In the genomic region with DNA sequence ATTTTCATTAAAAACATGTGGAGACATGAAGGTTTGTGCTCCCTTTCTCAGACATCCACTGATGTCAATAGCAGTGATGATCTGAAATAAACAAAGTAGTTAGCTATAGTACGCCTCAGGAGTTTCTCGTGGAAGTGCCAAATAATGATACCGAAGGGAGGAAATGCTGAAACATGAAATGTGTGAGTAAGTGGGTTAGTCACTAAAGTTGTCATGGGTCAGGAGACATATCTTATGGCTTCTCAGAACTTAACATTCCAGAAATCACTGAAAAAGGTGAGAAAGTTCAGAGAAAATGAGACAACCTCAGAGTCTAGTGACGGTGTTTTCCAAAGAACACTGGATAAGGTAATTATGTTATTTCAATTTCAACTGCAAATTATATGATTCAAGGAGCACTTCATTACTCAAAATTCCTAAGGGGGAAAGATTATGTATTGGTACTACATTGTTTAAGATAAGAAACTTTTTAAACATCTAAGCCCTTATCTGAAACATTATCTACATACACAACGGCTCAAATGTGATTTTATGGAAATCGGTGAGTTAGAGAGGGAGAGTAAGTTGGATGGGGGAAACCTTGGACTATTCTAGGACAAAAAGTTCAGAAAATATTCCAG, we compare ENCODE assay signal across 1 cellular context.
TF ChIP-seq lines count a peak whose summit lies in the region.

No MANE protein-coding gene starts in this region.

TF ChIP-seq in SK-N-SH treated with all-trans-retinoic acid at 6 μM for 48 hours, 23 proteins besides CTCF, POLR2A, EP300 and RAD21 (continued from another document):
- TF ChIP-seq, protein P1, sequence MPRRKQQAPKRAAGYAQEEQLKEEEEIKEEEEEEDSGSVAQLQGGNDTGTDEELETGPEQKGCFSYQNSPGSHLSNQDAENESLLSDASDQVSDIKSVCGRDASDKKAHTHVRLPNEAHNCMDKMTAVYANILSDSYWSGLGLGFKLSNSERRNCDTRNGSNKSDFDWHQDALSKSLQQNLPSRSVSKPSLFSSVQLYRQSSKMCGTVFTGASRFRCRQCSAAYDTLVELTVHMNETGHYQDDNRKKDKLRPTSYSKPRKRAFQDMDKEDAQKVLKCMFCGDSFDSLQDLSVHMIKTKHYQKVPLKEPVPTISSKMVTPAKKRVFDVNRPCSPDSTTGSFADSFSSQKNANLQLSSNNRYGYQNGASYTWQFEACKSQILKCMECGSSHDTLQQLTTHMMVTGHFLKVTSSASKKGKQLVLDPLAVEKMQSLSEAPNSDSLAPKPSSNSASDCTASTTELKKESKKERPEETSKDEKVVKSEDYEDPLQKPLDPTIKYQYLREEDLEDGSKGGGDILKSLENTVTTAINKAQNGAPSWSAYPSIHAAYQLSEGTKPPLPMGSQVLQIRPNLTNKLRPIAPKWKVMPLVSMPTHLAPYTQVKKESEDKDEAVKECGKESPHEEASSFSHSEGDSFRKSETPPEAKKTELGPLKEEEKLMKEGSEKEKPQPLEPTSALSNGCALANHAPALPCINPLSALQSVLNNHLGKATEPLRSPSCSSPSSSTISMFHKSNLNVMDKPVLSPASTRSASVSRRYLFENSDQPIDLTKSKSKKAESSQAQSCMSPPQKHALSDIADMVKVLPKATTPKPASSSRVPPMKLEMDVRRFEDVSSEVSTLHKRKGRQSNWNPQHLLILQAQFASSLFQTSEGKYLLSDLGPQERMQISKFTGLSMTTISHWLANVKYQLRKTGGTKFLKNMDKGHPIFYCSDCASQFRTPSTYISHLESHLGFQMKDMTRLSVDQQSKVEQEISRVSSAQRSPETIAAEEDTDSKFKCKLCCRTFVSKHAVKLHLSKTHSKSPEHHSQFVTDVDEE (CRISPR knock-in tag; IDR thresholded peaks at IDR 0.05) = no peak
- no peak for TF ChIP-seq CSRNP3 (CRISPR knock-in tag; IDR thresholded peaks at IDR 0.05)
- no peak for TF ChIP-seq ZFP30 (CRISPR knock-in tag; IDR thresholded peaks at IDR 0.05)
- TF ChIP-seq, protein P2, sequence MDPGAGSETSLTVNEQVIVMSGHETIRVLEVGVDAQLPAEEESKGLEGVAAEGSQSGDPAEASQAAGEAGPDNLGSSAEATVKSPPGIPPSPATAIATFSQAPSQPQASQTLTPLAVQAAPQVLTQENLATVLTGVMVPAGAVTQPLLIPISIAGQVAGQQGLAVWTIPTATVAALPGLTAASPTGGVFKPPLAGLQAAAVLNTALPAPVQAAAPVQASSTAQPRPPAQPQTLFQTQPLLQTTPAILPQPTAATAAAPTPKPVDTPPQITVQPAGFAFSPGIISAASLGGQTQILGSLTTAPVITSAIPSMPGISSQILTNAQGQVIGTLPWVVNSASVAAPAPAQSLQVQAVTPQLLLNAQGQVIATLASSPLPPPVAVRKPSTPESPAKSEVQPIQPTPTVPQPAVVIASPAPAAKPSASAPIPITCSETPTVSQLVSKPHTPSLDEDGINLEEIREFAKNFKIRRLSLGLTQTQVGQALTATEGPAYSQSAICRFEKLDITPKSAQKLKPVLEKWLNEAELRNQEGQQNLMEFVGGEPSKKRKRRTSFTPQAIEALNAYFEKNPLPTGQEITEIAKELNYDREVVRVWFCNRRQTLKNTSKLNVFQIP (CRISPR knock-in tag; IDR thresholded peaks at IDR 0.05; ENCODE audit: borderline replicate concordance, low read depth) = no peak; the same call in 1 of the 2 replicates
- no peak for TF ChIP-seq ZNF8 (CRISPR knock-in tag; IDR thresholded peaks at IDR 0.05)
- TF ChIP-seq, protein P3, sequence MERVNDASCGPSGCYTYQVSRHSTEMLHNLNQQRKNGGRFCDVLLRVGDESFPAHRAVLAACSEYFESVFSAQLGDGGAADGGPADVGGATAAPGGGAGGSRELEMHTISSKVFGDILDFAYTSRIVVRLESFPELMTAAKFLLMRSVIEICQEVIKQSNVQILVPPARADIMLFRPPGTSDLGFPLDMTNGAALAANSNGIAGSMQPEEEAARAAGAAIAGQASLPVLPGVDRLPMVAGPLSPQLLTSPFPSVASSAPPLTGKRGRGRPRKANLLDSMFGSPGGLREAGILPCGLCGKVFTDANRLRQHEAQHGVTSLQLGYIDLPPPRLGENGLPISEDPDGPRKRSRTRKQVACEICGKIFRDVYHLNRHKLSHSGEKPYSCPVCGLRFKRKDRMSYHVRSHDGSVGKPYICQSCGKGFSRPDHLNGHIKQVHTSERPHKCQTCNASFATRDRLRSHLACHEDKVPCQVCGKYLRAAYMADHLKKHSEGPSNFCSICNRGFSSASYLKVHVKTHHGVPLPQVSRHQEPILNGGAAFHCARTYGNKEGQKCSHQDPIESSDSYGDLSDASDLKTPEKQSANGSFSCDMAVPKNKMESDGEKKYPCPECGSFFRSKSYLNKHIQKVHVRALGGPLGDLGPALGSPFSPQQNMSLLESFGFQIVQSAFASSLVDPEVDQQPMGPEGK (CRISPR knock-in tag; IDR thresholded peaks at IDR 0.05; ENCODE audit: borderline replicate concordance) = no peak
- no peak for TF ChIP-seq CSDC2 (CRISPR knock-in tag; IDR thresholded peaks at IDR 0.05)
- TF ChIP-seq RARB (CRISPR knock-in tag; IDR thresholded peaks at IDR 0.05) = no peak
- TF ChIP-seq ISL1 (CRISPR knock-in tag; IDR thresholded peaks at IDR 0.05) = no peak
- no peak for TF ChIP-seq SNAI2 (CRISPR knock-in tag; IDR thresholded peaks at IDR 0.05)
- no peak for TF ChIP-seq TCF4 (CRISPR knock-in tag; IDR thresholded peaks at IDR 0.05; ENCODE audit: borderline replicate concordance)
